11 cellular contexts compared by ENCODE assay signal in genomic region chr20:35893942-35894341, GRCh38.
DNase-seq lines count a peak whose midpoint lies in the region; ATAC-seq lines count a peak whose summit lies in the region.
"Had no signal": no experiment of that assay in that cellular context is flagged by ENCODE, and none has a peak within 500 bp of the region (broad histone marks: within the 10 kb centered on the region; RNA-seq: fewer than 3 reads in every experiment).

No MANE protein-coding gene starts in this region.

- H3K4me3 Mint-ChIP-seq in naive thymus-derived CD8-positive, alpha-beta T cell = no peak overlapping the region

- no peaks in the 10 kb centered on the region for H3K9me3 Mint-ChIP-seq in naive thymus-derived CD8-positive, alpha-beta T cell

- POLR2A ChIA-PET in naive thymus-derived CD8-positive, alpha-beta T cell (lab: Charles Lee) = interaction anchor here (1.0 kb wide), 1 partner anchor 289 kb away, joined by 3 read pairs; no protein-coding TSS in a partner anchor

- H3K27ac Mint-ChIP-seq in naive thymus-derived CD8-positive, alpha-beta T cell = peak overlapping the region in 1 of 10 donors; percentile 74

- peak; percentile 16 for DNase-seq in stimulated activated CD4-positive, alpha-beta T cell treated with anti-CD3 and anti-CD28 coated beads, Interleukin-15, amount 100 ng/mL, for 24 hours
- no peak for DNase-seq in stimulated activated CD4-positive, alpha-beta T cell treated with anti-CD3 and anti-CD28 coated beads, Interleukin-2, amount 100 ng/mL, for 48 hours
- DNase-seq in middle frontal gyrus (ENCODE audit: extremely low spot score, low spot score) (no peak), AML-193 (lab: John Stamatoyannopoulos, UW) (no peak), SKM-1 (lab: John Stamatoyannopoulos, UW; ENCODE audit: unreplicated experiment) (no peak)
- no peak for DNase-seq in naive thymus-derived CD8-positive, alpha-beta T cell
- DNase-seq: activated CD8-positive, alpha-beta memory T cell treated with anti-CD3 and anti-CD28 coated beads for 24 hours; KG1 had no signal

- no peaks in the 10 kb centered on the region for H3K27me3 Mint-ChIP-seq in naive thymus-derived CD8-positive, alpha-beta T cell

- H3K36me3 Mint-ChIP-seq in naive thymus-derived CD8-positive, alpha-beta T cell = peaks cover 0 to 63% (median 8%) of the 10 kb centered on the region in 3 donors

- H3K4me1 Mint-ChIP-seq in naive thymus-derived CD8-positive, alpha-beta T cell = peaks cover 0 to 9% (median 6%) of the 10 kb centered on the region in 4 donors

- peak; percentile 88 for ATAC-seq in GM21737 (IDR thresholded peaks at IDR 0.05; ENCODE audit: unreplicated experiment)
- peak; percentile 92 for ATAC-seq in HG03460 (IDR thresholded peaks at IDR 0.05; ENCODE audit: unreplicated experiment)
- no peak for ATAC-seq in naive thymus-derived CD8-positive, alpha-beta T cell
- ATAC-seq: HCT116 had no signal

Comparison
In these comparisons a context has a peak if more than half of its experiments do, and no peak if none do; other contexts are left out.
1. ATAC-seq: peak in GM21737 (single experiment) and HG03460 (single experiment); none in naive thymus-derived CD8-positive, alpha-beta T cell (0 of 2).